ENCODE assay signal across 20 cellular contexts in genomic region chr6:14736231-14736953, GRCh38.
DNase-seq lines count a peak whose midpoint lies in the region; ATAC-seq and TF ChIP-seq lines count a peak whose summit lies in the region.
"Had no signal": no experiment of that assay in that cellular context is flagged by ENCODE, and none has a peak within 500 bp of the region (broad histone marks: within the 10 kb centered on the region; RNA-seq: fewer than 3 reads in every experiment).

No MANE protein-coding gene starts in this region.

- H3K4me3 Mint-ChIP-seq in activated T-cell treated with anti-CD3 and anti-CD28 coated beads, Interleukin-2, amount 50 U/mL, for 24 hours, result peak overlapping the region; percentile 21
- H3K4me3 Mint-ChIP-seq in Calu3 (ENCODE audit: low read depth, unreplicated experiment), result no peak overlapping the region
- H3K4me3 Mint-ChIP-seq in activated T-helper 2 cell treated with anti-CD3 and anti-CD28 coated beads, Interferon-gamma antibody, Interleukin-2, Interleukin-4, amounts not matched to agents 10 μg/mL and 5 μg/mL and 100 μg/mL, durations not matched to agents 14 hours and 24 hours and 36 hours (ENCODE audit: low read depth), result no peak overlapping the region
- H3K4me3 Mint-ChIP-seq: CD4-positive, alpha-beta memory T cell had no signal

- peak; percentile 54 for DNase-seq in activated T-cell treated with anti-CD3 and anti-CD28 coated beads, Interleukin-2, amount 50 U/mL, for 24 hours
- DNase-seq in activated T-cell treated with anti-CD3 and anti-CD28 coated beads for 4 hours (no peak), Calu3 (no peak), NCI-H1417 (lab: John Stamatoyannopoulos, UW) (no peak), SHP77 treated with DMSO at 0.1 percent for 48 hours (lab: John Stamatoyannopoulos, UW) (no peak)
- DNase-seq in activated T-helper 2 cell treated with anti-CD3 and anti-CD28 coated beads, Interferon-gamma antibody, Interleukin-2, Interleukin-4, amounts not matched to agents 10 μg/mL and 5 μg/mL and 100 μg/mL, durations not matched to agents 14 hours and 24 hours and 36 hours (ENCODE audit: low spot score), result no peak
- DNase-seq: activated effector memory CD4-positive, alpha-beta T cell treated with anti-CD3 and anti-CD28 coated beads, Interleukin-2, amount 50 U/mL, for 16 hours; aorta; CD4-positive, alpha-beta memory T cell; DMS153; islet precursor cell; NCI-H1105 treated with DMSO at 0.1 percent for 48 hours; occipital lobe; spleen; tibial artery had no signal

- peak overlapping the region; percentile 88 for H3K27ac ChIP-seq in neutrophil
- H3K27ac ChIP-seq: hepatocyte, tibial artery had no signal

- H3K9me3 ChIP-seq in neutrophil, result no peaks in the 10 kb centered on the region
- H3K9me3 ChIP-seq: spleen, tibial artery had no signal

- H3K27me3 Mint-ChIP-seq in activated T-cell treated with anti-CD3 and anti-CD28 coated beads, Interleukin-2, amount 50 U/mL, for 24 hours, result no peaks in the 10 kb centered on the region
- no peaks in the 10 kb centered on the region for H3K27me3 Mint-ChIP-seq in Calu3 (ENCODE audit: unreplicated experiment)
- H3K27me3 Mint-ChIP-seq in activated T-helper 2 cell treated with anti-CD3 and anti-CD28 coated beads, Interferon-gamma antibody, Interleukin-2, Interleukin-4, amounts not matched to agents 10 μg/mL and 5 μg/mL and 100 μg/mL, durations not matched to agents 14 hours and 24 hours and 36 hours (ENCODE audit: low read depth), result no peaks in the 10 kb centered on the region

- H3K4me3 ChIP-seq in neutrophil (ENCODE audit: low read depth in 1 of 2, low read length in 1 of 2), result no peak overlapping the region
- H3K4me3 ChIP-seq: hepatocyte, lung, spleen, tibial artery had no signal

- TF ChIP-seq CTCF in Calu3 (IDR thresholded peaks at IDR 0.05; ENCODE audit: unreplicated experiment) (no peak), neutrophil (IDR thresholded peaks at IDR 0.05) (no peak)

- peaks cover 23% of the 10 kb centered on the region for H3K9me3 Mint-ChIP-seq in activated T-cell treated with anti-CD3 and anti-CD28 coated beads, Interleukin-2, amount 50 U/mL, for 24 hours
- no peaks in the 10 kb centered on the region for H3K9me3 Mint-ChIP-seq in Calu3 (ENCODE audit: low read depth, unreplicated experiment)
- H3K9me3 Mint-ChIP-seq in activated T-helper 2 cell treated with anti-CD3 and anti-CD28 coated beads, Interferon-gamma antibody, Interleukin-2, Interleukin-4, amounts not matched to agents 10 μg/mL and 5 μg/mL and 100 μg/mL, durations not matched to agents 14 hours and 24 hours and 36 hours, result peaks cover 21% of the 10 kb centered on the region

- CTCF ChIA-PET in Calu3 (lab: Charles Lee), result no interaction called here

- H3K27me3 ChIP-seq in neutrophil, result no peaks in the 10 kb centered on the region
- H3K27me3 ChIP-seq: hepatocyte, spleen, tibial artery had no signal

- no TSS peak for BruUV-seq in Calu3 (replicated peaks; lab: Mats Ljungman, UMichigan)

- H3K36me3 ChIP-seq in neutrophil, result no peaks in the 10 kb centered on the region
- H3K36me3 ChIP-seq: spleen, tibial artery had no signal

- peaks cover 96% of the 10 kb centered on the region for H3K4me1 Mint-ChIP-seq in activated T-cell treated with anti-CD3 and anti-CD28 coated beads, Interleukin-2, amount 50 U/mL, for 24 hours (ENCODE audit: low read depth)
- peaks cover 32% of the 10 kb centered on the region for H3K4me1 Mint-ChIP-seq in Calu3 (ENCODE audit: low read depth, unreplicated experiment)
- peaks cover 91% of the 10 kb centered on the region for H3K4me1 Mint-ChIP-seq in activated T-helper 2 cell treated with anti-CD3 and anti-CD28 coated beads, Interferon-gamma antibody, Interleukin-2, Interleukin-4, amounts not matched to agents 10 μg/mL and 5 μg/mL and 100 μg/mL, durations not matched to agents 14 hours and 24 hours and 36 hours (ENCODE audit: low read depth)

- H3K27ac Mint-ChIP-seq in activated T-cell treated with anti-CD3 and anti-CD28 coated beads, Interleukin-2, amount 50 U/mL, for 24 hours, result peak overlapping the region; percentile 97
- peak overlapping the region; percentile 45 for H3K27ac Mint-ChIP-seq in Calu3 (ENCODE audit: unreplicated experiment)
- H3K27ac Mint-ChIP-seq in activated T-helper 2 cell treated with anti-CD3 and anti-CD28 coated beads, Interferon-gamma antibody, Interleukin-2, Interleukin-4, amounts not matched to agents 10 μg/mL and 5 μg/mL and 100 μg/mL, durations not matched to agents 14 hours and 24 hours and 36 hours, result peak overlapping the region; percentile 96

- intact Hi-C loops in Calu3 (cut with micrococcal nuclease; ENCODE audit: unreplicated experiment), result no loop called here
- intact Hi-C loops in activated T-helper 2 cell treated with anti-CD3 and anti-CD28 coated beads, Interferon-gamma antibody, Interleukin-2, Interleukin-4, amounts not matched to agents 10 μg/mL and 5 μg/mL and 100 μg/mL, durations not matched to agents 14 hours and 24 hours and 36 hours (cut with micrococcal nuclease), result loop anchor here (10.0 kb wide), 2 partner anchors 662 to 678 kb away; no protein-coding TSS in a partner anchor

- peaks cover 45 to 47% of the 10 kb centered on the region in 2 experiments for H3K4me1 ChIP-seq in neutrophil (ENCODE audit: control insufficient read depth in 1 of 2, insufficient read depth in 1 of 2, low read depth in 1 of 2, low read length in 1 of 2)
- H3K4me1 ChIP-seq: tibial artery had no signal

- no peak for ATAC-seq in GM18907 (IDR thresholded peaks at IDR 0.05; ENCODE audit: unreplicated experiment)
- ATAC-seq: SK-N-SH treated with all-trans-retinoic acid at 6 μM for 48 hours had no signal

- H3K36me3 Mint-ChIP-seq in activated T-cell treated with anti-CD3 and anti-CD28 coated beads, Interleukin-2, amount 50 U/mL, for 24 hours (ENCODE audit: low read depth), result peaks cover 32% of the 10 kb centered on the region
- H3K36me3 Mint-ChIP-seq in Calu3 (ENCODE audit: insufficient read depth, unreplicated experiment), result peaks cover 12% of the 10 kb centered on the region
- peaks cover 43% of the 10 kb centered on the region for H3K36me3 Mint-ChIP-seq in activated T-helper 2 cell treated with anti-CD3 and anti-CD28 coated beads, Interferon-gamma antibody, Interleukin-2, Interleukin-4, amounts not matched to agents 10 μg/mL and 5 μg/mL and 100 μg/mL, durations not matched to agents 14 hours and 24 hours and 36 hours (ENCODE audit: low read depth)
- H3K36me3 Mint-ChIP-seq: CD4-positive, alpha-beta memory T cell had no signal

Comparison
In these comparisons a context has a peak if more than half of its experiments do, and no peak if none do; other contexts are left out.
1. H3K27ac Mint-ChIP-seq: peak in every context shown above with its lines; median percentile 97 in activated T-cell treated with anti-CD3 and anti-CD28 coated beads, Interleukin-2, amount 50 U/mL, for 24 hours; 96 in activated T-helper 2 cell treated with anti-CD3 and anti-CD28 coated beads, Interferon-gamma antibody, Interleukin-2, Interleukin-4, amounts not matched to agents 10 μg/mL and 5 μg/mL and 100 μg/mL, durations not matched to agents 14 hours and 24 hours and 36 hours; 45 in Calu3.